In the genomic region with DNA sequence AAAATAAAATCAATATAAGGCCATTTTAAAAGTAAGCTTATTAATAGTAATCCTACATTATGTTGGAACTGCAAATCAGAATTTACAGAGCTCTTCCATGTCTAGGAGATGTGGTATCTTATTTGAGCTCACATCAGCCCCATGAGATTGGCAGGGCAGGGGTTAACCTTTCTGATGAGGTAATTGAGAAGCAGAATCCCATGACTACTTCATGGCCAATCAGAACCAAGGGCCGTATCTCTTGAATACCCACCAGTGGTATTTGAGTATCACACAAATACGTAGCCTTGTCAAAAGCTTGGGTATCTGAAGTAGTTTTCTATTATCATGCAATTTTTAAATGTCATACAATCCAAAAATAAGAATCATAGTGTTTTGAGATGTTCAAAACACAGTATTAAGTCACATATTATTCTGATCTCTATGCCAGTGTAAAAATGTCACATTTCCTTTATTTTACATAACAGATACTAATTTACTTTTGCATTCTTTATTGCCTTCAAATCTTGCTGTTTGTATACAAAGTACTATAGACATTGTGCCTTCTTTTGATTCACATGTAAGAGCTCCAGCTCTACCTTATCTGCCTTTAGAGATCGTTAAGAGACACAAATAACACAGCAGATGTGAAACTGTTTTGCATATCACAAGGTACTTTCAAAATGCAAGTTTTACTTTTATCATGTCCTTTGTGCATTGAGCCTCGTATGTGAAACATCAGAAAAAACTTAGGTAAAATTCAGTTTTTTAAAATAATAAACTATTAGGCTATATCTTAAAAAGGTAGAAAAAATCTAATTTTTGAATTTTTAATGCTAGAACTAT, we compare ENCODE assay signal across 1 cellular context.
TF ChIP-seq lines count a peak whose summit lies in the region.

No MANE protein-coding gene starts in this region.

TF ChIP-seq in GM23338, 12 proteins besides CTCF, POLR2A, EP300 and RAD21 (continued from another document):
- TF ChIP-seq, protein P1, sequence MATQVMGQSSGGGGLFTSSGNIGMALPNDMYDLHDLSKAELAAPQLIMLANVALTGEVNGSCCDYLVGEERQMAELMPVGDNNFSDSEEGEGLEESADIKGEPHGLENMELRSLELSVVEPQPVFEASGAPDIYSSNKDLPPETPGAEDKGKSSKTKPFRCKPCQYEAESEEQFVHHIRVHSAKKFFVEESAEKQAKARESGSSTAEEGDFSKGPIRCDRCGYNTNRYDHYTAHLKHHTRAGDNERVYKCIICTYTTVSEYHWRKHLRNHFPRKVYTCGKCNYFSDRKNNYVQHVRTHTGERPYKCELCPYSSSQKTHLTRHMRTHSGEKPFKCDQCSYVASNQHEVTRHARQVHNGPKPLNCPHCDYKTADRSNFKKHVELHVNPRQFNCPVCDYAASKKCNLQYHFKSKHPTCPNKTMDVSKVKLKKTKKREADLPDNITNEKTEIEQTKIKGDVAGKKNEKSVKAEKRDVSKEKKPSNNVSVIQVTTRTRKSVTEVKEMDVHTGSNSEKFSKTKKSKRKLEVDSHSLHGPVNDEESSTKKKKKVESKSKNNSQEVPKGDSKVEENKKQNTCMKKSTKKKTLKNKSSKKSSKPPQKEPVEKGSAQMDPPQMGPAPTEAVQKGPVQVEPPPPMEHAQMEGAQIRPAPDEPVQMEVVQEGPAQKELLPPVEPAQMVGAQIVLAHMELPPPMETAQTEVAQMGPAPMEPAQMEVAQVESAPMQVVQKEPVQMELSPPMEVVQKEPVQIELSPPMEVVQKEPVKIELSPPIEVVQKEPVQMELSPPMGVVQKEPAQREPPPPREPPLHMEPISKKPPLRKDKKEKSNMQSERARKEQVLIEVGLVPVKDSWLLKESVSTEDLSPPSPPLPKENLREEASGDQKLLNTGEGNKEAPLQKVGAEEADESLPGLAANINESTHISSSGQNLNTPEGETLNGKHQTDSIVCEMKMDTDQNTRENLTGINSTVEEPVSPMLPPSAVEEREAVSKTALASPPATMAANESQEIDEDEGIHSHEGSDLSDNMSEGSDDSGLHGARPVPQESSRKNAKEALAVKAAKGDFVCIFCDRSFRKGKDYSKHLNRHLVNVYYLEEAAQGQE (IDR thresholded peaks at IDR 0.05; ENCODE audit: unreplicated experiment), result no peak
- TF ChIP-seq CREB1 (CRISPR knock-in tag; IDR thresholded peaks at IDR 0.05; ENCODE audit: low read depth) (no peak), EZH2phosphoT487 (IDR thresholded peaks at IDR 0.05; ENCODE audit: unreplicated experiment) (no peak)
